1 cellular context compared by ENCODE assay signal in the genomic region with DNA sequence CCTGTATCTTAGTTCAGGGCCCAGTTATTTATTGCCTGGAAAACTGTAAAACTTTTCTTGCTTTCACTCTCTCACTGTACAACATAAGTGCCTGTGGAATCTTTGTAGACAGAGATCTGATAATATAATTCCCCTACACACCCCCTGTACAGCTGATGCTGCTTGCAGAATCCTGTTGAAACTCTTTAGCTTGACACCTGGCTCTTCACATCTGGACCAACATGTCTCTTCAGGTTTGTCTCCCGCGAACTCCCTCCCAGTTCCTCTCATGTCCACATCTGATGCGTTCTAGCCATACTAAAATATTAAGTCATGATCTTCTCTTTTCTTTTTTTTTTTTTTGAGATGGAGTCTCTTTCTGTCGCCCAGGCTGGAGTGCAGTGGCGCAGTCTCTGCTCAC.
TF ChIP-seq lines count a peak whose summit lies in the region.

No MANE protein-coding gene starts in this region.

TF ChIP-seq in SK-N-SH, 30 proteins besides CTCF, POLR2A, EP300 and RAD21 (continued from another document):
- no peak for TF ChIP-seq IRF3 (IDR thresholded peaks at IDR 0.05; ENCODE audit: low read depth, low read length)
- no peak for TF ChIP-seq MXI1 (IDR thresholded peaks at IDR 0.05; ENCODE audit: low read depth, low read length)
